In the genomic region with DNA sequence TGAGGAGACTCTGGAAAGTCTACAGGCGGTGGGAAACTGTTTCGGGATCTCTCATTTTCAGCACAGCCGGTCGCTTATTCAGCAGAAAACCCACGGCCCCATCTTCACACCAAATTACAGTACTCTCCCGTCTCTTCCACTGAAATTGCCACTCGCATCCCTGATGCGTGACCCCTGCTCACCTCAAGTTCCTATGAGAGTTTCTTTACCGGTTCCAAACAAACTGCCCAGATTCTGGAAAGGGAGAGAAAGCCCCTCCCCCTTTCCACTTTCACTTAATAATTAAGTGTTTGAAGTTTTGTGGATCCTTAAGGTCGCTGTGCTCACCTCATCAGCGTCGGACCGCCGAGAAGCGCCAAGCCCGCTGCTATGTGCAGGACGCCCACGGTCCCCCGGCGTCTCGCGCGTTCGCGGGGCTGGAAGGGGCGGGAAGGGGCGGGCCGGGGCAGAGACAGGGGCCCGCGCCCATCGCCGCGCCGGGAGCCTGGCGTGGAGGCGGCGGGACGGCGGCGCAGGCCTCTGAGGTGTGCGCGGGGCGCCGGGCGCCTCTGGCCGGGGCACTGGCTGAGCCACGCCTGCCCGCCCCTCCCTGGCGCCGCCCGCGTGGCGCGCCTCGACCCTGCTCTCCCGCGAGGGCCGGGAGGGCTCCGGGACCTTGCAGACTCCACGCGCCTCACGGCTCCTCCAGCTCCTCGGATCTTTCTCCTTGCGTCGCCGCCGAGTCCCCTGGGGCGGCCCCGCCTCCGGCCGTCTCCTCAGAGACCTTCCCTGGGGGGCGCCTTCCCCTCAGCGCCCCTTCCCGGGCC, we compare ENCODE assay signal across 9 cellular contexts. TPM values are rescaled to one million over a fixed set of nuclear protein-coding genes. Genes with fewer than 3 reads are reported as not detected.
A peak's percentile ranks its signal among the peaks of the same experiment; 100 is the strongest.
DNase-seq lines count a peak whose midpoint lies in the region; ATAC-seq and TF ChIP-seq lines count a peak whose summit lies in the region.
"Had no signal": no experiment of that assay in that cellular context is flagged by ENCODE, and none has a peak within 500 bp of the region (broad histone marks: within the 10 kb centered on the region; RNA-seq: fewer than 3 reads in every experiment).

GPR156 (minus strand) TSS at position 521 of the 806 bp plus-strand sequence. CDS start 41,124 bp downstream, outside the sequence.

- POLR2A ChIA-PET in activated B cell treated with CpG ODN at 0.5 μM for 24 hours (lab: Charles Lee): no interaction called here
- POLR2A ChIA-PET in CD4-positive, alpha-beta T cell (lab: Charles Lee): no interaction called here

- H3K4me1 ChIP-seq in right cardiac atrium (ENCODE audit: control insufficient read depth, insufficient read depth, low read length) (no peaks in the 10 kb centered on the region), skeletal muscle tissue (ENCODE audit: control insufficient read depth in 3 of 3, insufficient read depth in 3 of 3, low read length in 3 of 3) (peaks cover 3 to 4% (median 4%) of the 10 kb centered on the region in 3 donors)
- H3K4me1 ChIP-seq: BLaER1 had no signal

- H3K4me3 ChIP-seq in right cardiac atrium (ENCODE audit: low read length) (peak within 1 kb of the TSS; percentile 68), skeletal muscle tissue (ENCODE audit: low read length in 3 of 3) (peak within 1 kb of the TSS; percentile 58 to 69 (median 66))
- H3K4me3 ChIP-seq: BLaER1 had no signal

- no peaks in the 10 kb centered on the region for H3K36me3 Mint-ChIP-seq in activated B cell treated with CpG ODN at 0.5 μM for 24 hours (ENCODE audit: low read depth)
- no peaks in the 10 kb centered on the region for H3K36me3 Mint-ChIP-seq in CD4-positive, alpha-beta T cell (ENCODE audit: low read depth)

- no peaks in the 10 kb centered on the region for H3K36me3 ChIP-seq in skeletal muscle tissue (ENCODE audit: control insufficient read depth in 3 of 3, insufficient read depth in 3 of 3, low read length in 3 of 3)
- H3K36me3 ChIP-seq: BLaER1 had no signal

- H3K4me3 Mint-ChIP-seq in activated B cell treated with CpG ODN at 0.5 μM for 24 hours: peak within 1 kb of the TSS; percentile 25
- H3K4me3 Mint-ChIP-seq in CD4-positive, alpha-beta T cell: no peak within 1 kb of the TSS

- CTCF ChIA-PET in activated B cell treated with CpG ODN at 0.5 μM for 24 hours (lab: Charles Lee): no interaction called here
- CTCF ChIA-PET in CD4-positive, alpha-beta T cell (lab: Charles Lee): no interaction called here

- no peak within 1 kb of the TSS for H3K27ac Mint-ChIP-seq in activated B cell treated with CpG ODN at 0.5 μM for 24 hours
- H3K27ac Mint-ChIP-seq in CD4-positive, alpha-beta T cell: no peak within 1 kb of the TSS

- peaks cover 45% of the 10 kb centered on the region for H3K27me3 Mint-ChIP-seq in activated B cell treated with CpG ODN at 0.5 μM for 24 hours
- peaks cover 84% of the 10 kb centered on the region for H3K27me3 Mint-ChIP-seq in CD4-positive, alpha-beta T cell

- DNase-seq in NCI-H1105 treated with DMSO at 0.1 percent for 48 hours (lab: John Stamatoyannopoulos, UW) (peak; percentile 10), NCI-H1105 (lab: John Stamatoyannopoulos, UW) (no peak), activated B cell treated with CpG ODN at 0.5 μM for 24 hours (no peak), right cardiac atrium (peak; percentile 30 to 69 (median 67)), AML-193 (lab: John Stamatoyannopoulos, UW) (no peak)
- DNase-seq in CD4-positive, alpha-beta T cell: no peak

- ATAC-seq in activated B cell treated with CpG ODN at 0.5 μM for 24 hours (ENCODE audit: low read depth): peak; percentile 14
- peak; percentile 79 to 82 for ATAC-seq in right cardiac atrium
- ATAC-seq in CD4-positive, alpha-beta T cell (ENCODE audit: poor library complexity): no peak
- ATAC-seq in GM18861 (IDR thresholded peaks at IDR 0.05; ENCODE audit: unreplicated experiment): no peak

- H3K9me3 ChIP-seq in right cardiac atrium (ENCODE audit: control insufficient read depth, low read length) (no peaks in the 10 kb centered on the region), skeletal muscle tissue (ENCODE audit: control insufficient read depth in 3 of 3, low read length in 3 of 3) (no peaks in the 10 kb centered on the region)
- H3K9me3 ChIP-seq in CD4-positive, alpha-beta T cell (ENCODE audit: control insufficient read depth, low read length): no peaks in the 10 kb centered on the region

- peak within 1 kb of the TSS in 1 of 3 donors; percentile 45 for H3K9ac ChIP-seq in skeletal muscle tissue (ENCODE audit: low read depth in 1 of 3, low read length in 3 of 3)
- H3K9ac ChIP-seq: BLaER1 had no signal

- H3K27me3 ChIP-seq in right cardiac atrium (ENCODE audit: control insufficient read depth, insufficient read depth) (no peaks in the 10 kb centered on the region), skeletal muscle tissue (ENCODE audit: control insufficient read depth in 3 of 3, insufficient read depth in 3 of 3, low read length in 3 of 3) (peaks cover 0 to 19% (median 3%) of the 10 kb centered on the region in 3 donors)
- H3K27me3 ChIP-seq in CD4-positive, alpha-beta T cell (ENCODE audit: control insufficient read depth, insufficient read depth, low read length): peaks cover 58% of the 10 kb centered on the region
- H3K27me3 ChIP-seq: BLaER1 had no signal

- H3K27ac ChIP-seq in right cardiac atrium (ENCODE audit: low read length) (no peak within 1 kb of the TSS), skeletal muscle tissue (ENCODE audit: low read depth, low read length) (no peak within 1 kb of the TSS)
- H3K27ac ChIP-seq in CD4-positive, alpha-beta T cell (ENCODE audit: low read depth, low read length): no peak within 1 kb of the TSS
- H3K27ac ChIP-seq: BLaER1 had no signal

- intact Hi-C loops in activated B cell treated with CpG ODN at 0.5 μM for 24 hours (cut with micrococcal nuclease): no loop called here
- intact Hi-C loops in right cardiac atrium (cut with DNase I): no loop called here
- intact Hi-C loops in CD4-positive, alpha-beta T cell (cut with DNase I, micrococcal nuclease): no loop called here

- WGBS in right cardiac atrium: 4% methylated on average over 74 of the region's 74 CpGs

- TF ChIP-seq CTCF in activated B cell treated with CpG ODN at 0.5 μM for 24 hours (IDR thresholded peaks at IDR 0.05): no peak
- no peak for TF ChIP-seq CTCF in CD4-positive, alpha-beta T cell (IDR thresholded peaks at IDR 0.05)

- peaks cover 4% of the 10 kb centered on the region for H3K4me1 Mint-ChIP-seq in activated B cell treated with CpG ODN at 0.5 μM for 24 hours
- H3K4me1 Mint-ChIP-seq in CD4-positive, alpha-beta T cell (ENCODE audit: low read depth): peaks cover 4% of the 10 kb centered on the region

- no peaks in the 10 kb centered on the region for H3K9me3 Mint-ChIP-seq in activated B cell treated with CpG ODN at 0.5 μM for 24 hours
- no peaks in the 10 kb centered on the region for H3K9me3 Mint-ChIP-seq in CD4-positive, alpha-beta T cell

RNA-seq across cellular contexts. Expression of gene GPR156, which starts in this region (rescaled TPM):
- total RNA-seq in activated B cell treated with CpG ODN at 0.5 μM for 24 hours: 0.24 TPM in 2 replicates
- total RNA-seq in right cardiac atrium: under 1 TPM; 0.08 to 0.31 (median 0.15) TPM
- 0.09 TPM for polyA plus RNA-seq in right cardiac atrium
- 1.0 TPM for total RNA-seq in skeletal muscle tissue
- under 1 TPM; 0.17 to 0.27 TPM for total RNA-seq in CD4-positive, alpha-beta T cell

Comparison
In these comparisons a context has a peak if more than half of its experiments do, and no peak if none do; other contexts are left out.
1. Peak in ATAC-seq in activated B cell treated with CpG ODN at 0.5 μM for 24 hours; RNA of the gene not detected or under 1 TPM.
2. Peak in DNase-seq, ATAC-seq and H3K4me3 ChIP-seq in right cardiac atrium; RNA of the gene not detected or under 1 TPM.